22 cellular contexts compared by ENCODE assay signal in genomic region chr17:81962499-81963441, GRCh38. TPM values are rescaled to one million over a fixed set of nuclear protein-coding genes. Genes with fewer than 3 reads are reported as not detected.
DNase-seq lines count a peak whose midpoint lies in the region; ATAC-seq and TF ChIP-seq lines count a peak whose summit lies in the region.
"Had no signal": no experiment of that assay in that cellular context is flagged by ENCODE, and none has a peak within 500 bp of the region (broad histone marks: within the 10 kb centered on the region; RNA-seq: fewer than 3 reads in every experiment).

No MANE protein-coding gene starts in this region.

- H3K9ac ChIP-seq in NT2/D1 (ENCODE audit: insufficient read length, low read depth) (peak overlapping the region; percentile 64), neural progenitor cell (no peak overlapping the region)

- peaks cover 36% of the 10 kb centered on the region for H3K4me1 Mint-ChIP-seq in neural progenitor cell

- H4K20me1 ChIP-seq in neural progenitor cell (ENCODE audit: low read depth): peaks cover 11% of the 10 kb centered on the region

- H3K9me3 ChIP-seq in NT2/D1 (ENCODE audit: insufficient read depth, low read length) (peaks cover 9% of the 10 kb centered on the region; the same call in 1 of the 2 replicates), neural progenitor cell (ENCODE audit: low read depth) (no peaks in the 10 kb centered on the region), MG63 (no peaks in the 10 kb centered on the region)
- H3K9me3 ChIP-seq: esophagus muscularis mucosa, pancreas had no signal

- H3K27ac Mint-ChIP-seq in neural progenitor cell: no peak overlapping the region

- H3K4me3 ChIP-seq in NT2/D1 (ENCODE audit: insufficient read length, low read depth) (no peak overlapping the region), neural progenitor cell (no peak overlapping the region), MG63 (no peak overlapping the region)
- H3K4me3 ChIP-seq: esophagus muscularis mucosa, pancreas, skin epidermis had no signal

- peak; percentile 71 for DNase-seq in Caki2 (ENCODE audit: low read depth)
- DNase-seq in NT2/D1 (ENCODE audit: low read depth, low spot score): no peak
- DNase-seq in glomerular visceral epithelial cell (ENCODE audit: extremely low spot score): peak; percentile 64
- peak; percentile 47 for DNase-seq in neural progenitor cell (ENCODE audit: low spot score)
- no peak for DNase-seq in MG63
- DNase-seq in Right ventricle myocardium superior: no peak
- DNase-seq: activated effector memory CD4-positive, alpha-beta T cell treated with anti-CD3 and anti-CD28 coated beads, Interleukin-2, amount 50 U/mL, for 16 hours; AML-193; brain microvascular endothelial cell; head of caudate nucleus; midbrain; NCI-H2107; NCI-H748 treated with DMSO at 0.1 percent for 48 hours; stimulated activated CD4-positive, alpha-beta T cell treated with anti-CD3 and anti-CD28 coated beads, Interleukin-4, amount 100 ng/mL, for 24 hours had no signal

- H3K36me3 Mint-ChIP-seq in neural progenitor cell: peaks cover 3% of the 10 kb centered on the region

- ATAC-seq in GM19351 (IDR thresholded peaks at IDR 0.05; ENCODE audit: unreplicated experiment) (no peak), Right ventricle myocardium superior (ENCODE audit: poor library complexity) (no peak)
- ATAC-seq: HCT116, pancreas had no signal

- H3K4me3 Mint-ChIP-seq in neural progenitor cell: peak overlapping the region; percentile 75

- H3K27me3 Mint-ChIP-seq in neural progenitor cell (ENCODE audit: insufficient read depth, low read depth): peaks cover 36% of the 10 kb centered on the region

- in situ Hi-C loops in Caki2 (cut with HindIII; ENCODE audit: low pct_unique_long_range_greater_than_20kb, low sequenced_read_pairs): no loop called here

- H3K36me3 ChIP-seq in NT2/D1 (ENCODE audit: insufficient read depth, insufficient read length, low read length) (peaks cover 14% of the 10 kb centered on the region), neural progenitor cell (no peaks in the 10 kb centered on the region), MG63 (no peaks in the 10 kb centered on the region)
- H3K36me3 ChIP-seq: brain microvascular endothelial cell, esophagus muscularis mucosa, pancreas had no signal

- H3K4me2 ChIP-seq in neural progenitor cell: peak overlapping the region; percentile 73

- no peaks in the 10 kb centered on the region for H3K9me3 Mint-ChIP-seq in neural progenitor cell

- no peak overlapping the region for H2AFZ ChIP-seq in neural progenitor cell (replicated peaks)

- H3K4me1 ChIP-seq in NT2/D1 (ENCODE audit: insufficient read depth, insufficient read length): peaks cover 29% of the 10 kb centered on the region
- H3K4me1 ChIP-seq in neural progenitor cell: peaks cover 23% of the 10 kb centered on the region

- no peak for TF ChIP-seq CTCF in neural progenitor cell (IDR thresholded peaks at IDR 0.05)

- intact Hi-C loops in Right ventricle myocardium superior (cut with DNase I): loop anchor here (10.0 kb wide), 1 partner anchor 192 kb away; no protein-coding TSS in a partner anchor

- peaks cover 63% of the 10 kb centered on the region for H3K27me3 ChIP-seq in NT2/D1 (ENCODE audit: insufficient read depth, insufficient read length)
- H3K27me3 ChIP-seq in neural progenitor cell: peaks cover 100% of the 10 kb centered on the region
- H3K27me3 ChIP-seq in MG63: peaks cover 17% of the 10 kb centered on the region

- no peaks in the 10 kb centered on the region for H3K79me2 ChIP-seq in neural progenitor cell (ENCODE audit: low read depth)

- peaks cover 27% of the 10 kb centered on the region for H3F3A ChIP-seq in neural progenitor cell (ENCODE audit: low read depth)

- H3K27ac ChIP-seq in neural progenitor cell: no peak overlapping the region
- H3K27ac ChIP-seq: brain microvascular endothelial cell, esophagus muscularis mucosa, pancreas, skin epidermis had no signal

RNA-seq across cellular contexts. Expression of gene NOTUM, which starts 1.8 kb away (rescaled TPM):
- total RNA-seq in Caki2 (2014; rRNA removed; shearing (Covaris generic); ENCODE audit: low replicate concordance): not detected in 2 replicates
- total RNA-seq in neural progenitor cell (ENCODE audit: low replicate concordance): 0.25 TPM in 1 of 2 replicates, not detected in the other
- 0.66 TPM in 1 of 2 replicates, not detected in the other for total RNA-seq in MG63 (2014; rRNA removed; shearing (Covaris generic); ENCODE audit: low replicate concordance)
- total RNA-seq in Right ventricle myocardium superior: 0.56 TPM

RNA-seq across cellular contexts. Expression of gene ASPSCR1, which starts 14.7 kb away (rescaled TPM):
- total RNA-seq in Caki2 (2014; rRNA removed; shearing (Covaris generic); ENCODE audit: low replicate concordance): 48.7 and 62.8 TPM in 2 replicates
- total RNA-seq in neural progenitor cell (ENCODE audit: low replicate concordance): 13.1 and 40.9 TPM in 2 replicates
- 43.5 and 78.0 TPM in 2 replicates for total RNA-seq in MG63 (2014; rRNA removed; shearing (Covaris generic); ENCODE audit: low replicate concordance)
- 25.4 TPM for total RNA-seq in Right ventricle myocardium superior

RNA-seq across cellular contexts. Expression of gene MYADML2, which starts 15.7 kb away (rescaled TPM):
- not detected in 2 replicates for total RNA-seq in Caki2 (2014; rRNA removed; shearing (Covaris generic); ENCODE audit: low replicate concordance)
- total RNA-seq in neural progenitor cell (ENCODE audit: low replicate concordance) (0.11 TPM in 1 of 2 replicates, not detected in the other), Right ventricle myocardium superior (3.5 TPM)
- not detected in 2 replicates for total RNA-seq in MG63 (2014; rRNA removed; shearing (Covaris generic); ENCODE audit: low replicate concordance)
- total RNA-seq: dermis microvascular lymphatic vessel endothelial cell, esophagus muscularis mucosa, kidney epithelial cell, pancreas, temporal lobe had no signal

RNA-seq across cellular contexts. Expression of gene PYCR1, which starts 25.7 kb away (rescaled TPM):
- total RNA-seq in Caki2 (2014; rRNA removed; shearing (Covaris generic); ENCODE audit: low replicate concordance): 272 and 283 TPM in 2 replicates
- total RNA-seq in neural progenitor cell (ENCODE audit: low replicate concordance): 32.6 and 72.2 TPM in 2 replicates
- total RNA-seq in MG63 (2014; rRNA removed; shearing (Covaris generic); ENCODE audit: low replicate concordance): 253 and 283 TPM in 2 replicates
- 3.2 TPM for total RNA-seq in Right ventricle myocardium superior

RNA-seq across cellular contexts. Expression of gene MAFG, which starts 35.2 kb away (rescaled TPM):
- 45.2 and 67.3 TPM in 2 replicates for total RNA-seq in Caki2 (2014; rRNA removed; shearing (Covaris generic); ENCODE audit: low replicate concordance)
- total RNA-seq in neural progenitor cell (ENCODE audit: low replicate concordance) (8.1 and 12.9 TPM in 2 replicates), Right ventricle myocardium superior (29.9 TPM)
- 11.8 and 14.9 TPM in 2 replicates for total RNA-seq in MG63 (2014; rRNA removed; shearing (Covaris generic); ENCODE audit: low replicate concordance)

Comparison
In these comparisons a context has a peak if more than half of its experiments do, and no peak if none do; other contexts are left out.
1. DNase-seq: peak in Caki2 (single experiment), glomerular visceral epithelial cell (single experiment) and neural progenitor cell (single experiment); none in NT2/D1 (single experiment), MG63 (single experiment) and Right ventricle myocardium superior (single experiment).